In the genomic region with DNA sequence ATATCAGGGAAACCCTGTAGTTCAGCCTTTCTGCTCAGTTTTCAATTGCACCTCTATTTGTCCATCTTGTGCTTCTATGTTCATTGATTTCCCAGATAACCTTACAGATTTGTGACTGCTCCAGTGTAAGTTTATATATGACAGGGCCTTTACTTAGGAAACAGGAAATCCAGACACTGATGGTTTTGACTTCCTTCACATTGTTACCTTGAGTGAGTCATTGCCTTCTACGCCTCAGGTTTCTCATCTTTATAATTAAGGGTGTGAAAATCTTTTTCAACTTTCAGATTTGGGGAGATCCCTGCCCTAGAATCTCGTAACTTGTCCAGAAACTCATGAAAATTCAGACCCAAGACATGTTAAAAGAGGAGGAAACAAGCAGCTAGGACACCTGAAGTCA, we compare ENCODE assay signal across 28 cellular contexts.
DNase-seq lines count a peak whose midpoint lies in the region; ATAC-seq and TF ChIP-seq lines count a peak whose summit lies in the region.
"Had no signal": no experiment of that assay in that cellular context is flagged by ENCODE, and none has a peak within 500 bp of the region (broad histone marks: within the 10 kb centered on the region; RNA-seq: fewer than 3 reads in every experiment).

No MANE protein-coding gene starts in this region.

- no peak for DNase-seq in activated CD4-positive, alpha-beta T cell treated with anti-CD3 and anti-CD28 coated beads for 36 hours
- DNase-seq in activated CD4-positive, alpha-beta T cell treated with anti-CD3 and anti-CD28 coated beads for 48 hours = no peak
- DNase-seq in HT1080 (ENCODE audit: low read depth) = peak; percentile 5
- DNase-seq in dermis blood vessel endothelial cell = peak; percentile 68
- DNase-seq in mesothelial cell of epicardium (ENCODE audit: low spot score in 2 of 2, unreplicated experiment in 2 of 2) = no peak
- no peak for DNase-seq in midbrain (lab: John Stamatoyannopoulos, UW)
- no peak for DNase-seq in NCI-H128 (lab: John Stamatoyannopoulos, UW; ENCODE audit: unreplicated experiment)
- no peak for DNase-seq in SJCRH30
- DNase-seq: activated CD4-positive, alpha-beta T cell treated with anti-CD3 and anti-CD28 coated beads, Interleukin-2, amount 50 U/mL, for 48 hours; activated gamma-delta T cell treated with Interleukin-2 at 50 U/mL for 16 hours; DMS79; effector CD8-positive, alpha-beta T cell; esophagus squamous epithelium; GF-D8; HFFc6; left ventricle myocardium inferior; NCI-H1105 treated with DMSO at 0.1 percent for 48 hours; NCI-H2029; NCI-H526 treated with DMSO at 0.1 percent for 48 hours; SIG-M5; SW 1271; T1000; thyroid gland had no signal

- ATAC-seq in activated CD4-positive, alpha-beta T cell treated with anti-CD3 and anti-CD28 coated beads for 36 hours = peak; percentile 89

- no peaks in the 10 kb centered on the region; the same call in 1 of the 2 replicates for H3K4me1 ChIP-seq in SJCRH30
- H3K4me1 ChIP-seq: esophagus squamous epithelium, thyroid gland had no signal

- no peaks in the 10 kb centered on the region for H3K27me3 Mint-ChIP-seq in activated CD4-positive, alpha-beta T cell treated with anti-CD3 and anti-CD28 coated beads for 36 hours
- no peaks in the 10 kb centered on the region for H3K27me3 Mint-ChIP-seq in mesothelial cell of epicardium (ENCODE audit: low read depth)
- H3K27me3 Mint-ChIP-seq: brain; stimulated activated naive CD8-positive, alpha-beta T cell treated with anti-CD3 and anti-CD28 coated beads, Interleukin-15, Interleukin-2, amounts not matched to agents 100 ng/mL and 50 ng/mL, for 24 hours had no signal

- POLR2A ChIA-PET in activated CD4-positive, alpha-beta T cell treated with anti-CD3 and anti-CD28 coated beads for 36 hours (lab: Charles Lee) = no interaction called here

- intact Hi-C loops in activated CD4-positive, alpha-beta T cell treated with anti-CD3 and anti-CD28 coated beads for 36 hours (cut with DNase I, micrococcal nuclease) = no loop called here

- H3K36me3 ChIP-seq in SJCRH30 = no peaks in the 10 kb centered on the region
- H3K36me3 ChIP-seq: esophagus squamous epithelium, left ventricle myocardium inferior, thyroid gland had no signal

- no peaks in the 10 kb centered on the region for H3K9me3 Mint-ChIP-seq in activated CD4-positive, alpha-beta T cell treated with anti-CD3 and anti-CD28 coated beads for 36 hours (ENCODE audit: low read depth)
- H3K9me3 Mint-ChIP-seq in mesothelial cell of epicardium = no peaks in the 10 kb centered on the region
- H3K9me3 Mint-ChIP-seq: brain; HFFc6; nephron; stimulated activated naive CD8-positive, alpha-beta T cell treated with anti-CD3 and anti-CD28 coated beads, Interleukin-15, Interleukin-2, amounts not matched to agents 100 ng/mL and 50 ng/mL, for 24 hours had no signal

- H3K27ac ChIP-seq in SJCRH30 = no peak overlapping the region
- H3K27ac ChIP-seq: 22Rv1, C4-2B, esophagus squamous epithelium, left ventricle myocardium inferior, thyroid gland had no signal

- peaks cover 1% of the 10 kb centered on the region for H3K36me3 Mint-ChIP-seq in activated CD4-positive, alpha-beta T cell treated with anti-CD3 and anti-CD28 coated beads for 36 hours (ENCODE audit: low read depth)
- peaks cover 2% of the 10 kb centered on the region for H3K36me3 Mint-ChIP-seq in mesothelial cell of epicardium
- H3K36me3 Mint-ChIP-seq: brain had no signal

- H3K27ac Mint-ChIP-seq in activated CD4-positive, alpha-beta T cell treated with anti-CD3 and anti-CD28 coated beads for 36 hours = no peak overlapping the region
- H3K27ac Mint-ChIP-seq in mesothelial cell of epicardium = peak overlapping the region; percentile 15
- H3K27ac Mint-ChIP-seq: brain; HFFc6; nephron; stimulated activated naive CD8-positive, alpha-beta T cell treated with anti-CD3 and anti-CD28 coated beads, Interleukin-15, Interleukin-2, amounts not matched to agents 100 ng/mL and 50 ng/mL, for 24 hours had no signal

- no peaks in the 10 kb centered on the region for H3K27me3 ChIP-seq in SJCRH30
- H3K27me3 ChIP-seq: esophagus squamous epithelium, thyroid gland had no signal

- TF ChIP-seq CTCF in mesothelial cell of epicardium (IDR thresholded peaks at IDR 0.05; ENCODE audit: unreplicated experiment) = no peak

- CTCF ChIA-PET in activated CD4-positive, alpha-beta T cell treated with anti-CD3 and anti-CD28 coated beads for 36 hours (lab: Charles Lee) = no interaction called here

- H3K4me3 ChIP-seq in SJCRH30 = no peak overlapping the region
- H3K4me3 ChIP-seq: esophagus squamous epithelium, left ventricle myocardium inferior, thyroid gland had no signal

- H3K4me1 Mint-ChIP-seq in activated CD4-positive, alpha-beta T cell treated with anti-CD3 and anti-CD28 coated beads for 36 hours = peaks cover 5% of the 10 kb centered on the region
- H3K4me1 Mint-ChIP-seq in mesothelial cell of epicardium = peaks cover 37% of the 10 kb centered on the region
- H3K4me1 Mint-ChIP-seq: brain had no signal

- no peak overlapping the region for H3K4me3 Mint-ChIP-seq in activated CD4-positive, alpha-beta T cell treated with anti-CD3 and anti-CD28 coated beads for 36 hours
- no peak overlapping the region for H3K4me3 Mint-ChIP-seq in mesothelial cell of epicardium
- H3K4me3 Mint-ChIP-seq: brain; HFFc6; nephron; stimulated activated naive CD8-positive, alpha-beta T cell treated with anti-CD3 and anti-CD28 coated beads, Interleukin-15, Interleukin-2, amounts not matched to agents 100 ng/mL and 50 ng/mL, for 24 hours had no signal

- H3K9me3 ChIP-seq in SJCRH30 (replicated peaks) = no peaks in the 10 kb centered on the region
- H3K9me3 ChIP-seq: esophagus squamous epithelium, left ventricle myocardium inferior, thyroid gland had no signal

Comparison
In these comparisons a context has a peak if more than half of its experiments do, and no peak if none do; other contexts are left out.
1. DNase-seq: peak in HT1080 (single experiment) and dermis blood vessel endothelial cell (single experiment); none in activated CD4-positive, alpha-beta T cell treated with anti-CD3 and anti-CD28 coated beads for 36 hours (single experiment), activated CD4-positive, alpha-beta T cell treated with anti-CD3 and anti-CD28 coated beads for 48 hours (single experiment), mesothelial cell of epicardium (0 of 2), midbrain (single experiment), NCI-H128 (single experiment) and SJCRH30 (0 of 2).